ENCODE assay signal across 9 cellular contexts in the genomic region with DNA sequence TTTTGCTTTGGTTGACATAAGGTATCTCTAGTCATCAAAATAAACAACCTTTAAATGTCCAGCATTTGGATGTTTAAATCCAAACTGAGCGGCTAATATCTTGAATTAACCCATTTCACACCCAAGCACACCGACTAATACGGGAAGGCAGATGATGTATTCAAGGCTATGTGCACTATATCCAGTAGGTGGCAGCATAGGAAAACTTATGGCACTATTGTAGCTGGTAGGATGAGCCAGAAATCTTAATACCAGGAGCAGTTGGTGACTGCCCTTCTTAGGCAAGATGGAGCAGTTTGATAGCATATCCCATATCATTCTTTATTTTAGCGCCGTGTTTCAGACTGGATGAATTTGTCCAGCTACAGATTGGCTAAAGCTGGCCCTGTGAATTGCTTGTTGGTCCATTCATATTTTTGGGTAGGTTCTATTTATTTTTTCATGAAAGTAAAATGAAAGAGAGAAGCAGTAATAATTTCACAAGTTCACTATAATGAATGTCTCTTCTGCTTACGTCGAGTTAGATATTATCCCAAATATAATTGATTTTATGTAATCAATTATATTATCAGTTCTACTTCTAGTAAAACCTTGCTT. TPM values are rescaled to one million over a fixed set of nuclear protein-coding genes. Genes with fewer than 3 reads are reported as not detected.
A peak's percentile ranks its signal among the peaks of the same experiment; 100 is the strongest.
DNase-seq lines count a peak whose midpoint lies in the region; ATAC-seq and TF ChIP-seq lines count a peak whose summit lies in the region.
"Had no signal": no experiment of that assay in that cellular context is flagged by ENCODE, and none has a peak within 500 bp of the region (broad histone marks: within the 10 kb centered on the region; RNA-seq: fewer than 3 reads in every experiment).

No MANE protein-coding gene starts in this region.

- H3K9me3 Mint-ChIP-seq in osteocyte (ENCODE audit: unreplicated experiment) = no peaks in the 10 kb centered on the region

- DNase-seq in activated CD4-positive, CD25-positive, alpha-beta regulatory T cell treated with anti-CD3 and anti-CD28 coated beads, Interleukin-2, amount 50 U/mL, for 72 hours = no peak
- peak; percentile 55 for DNase-seq in NCI-H226
- DNase-seq in germinal center (ENCODE audit: low spot score) = peak; percentile 70
- no peak for DNase-seq in osteocyte (ENCODE audit: extremely low spot score, unreplicated experiment)

- H3K36me3 Mint-ChIP-seq in osteocyte (ENCODE audit: unreplicated experiment) = no peaks in the 10 kb centered on the region

- no peak overlapping the region for H3K4me3 ChIP-seq in WI38 (ENCODE audit: low read depth, low read length)
- H3K4me3 ChIP-seq: BLaER1 treated with 17β-estradiol and CSF1 and Interleukin-3, amounts not matched to agents 10 nM and 100 nM had no signal

- TF ChIP-seq CTCF in WI38 (IDR thresholded peaks at IDR 0.05; ENCODE audit: low read depth, low read length) = peak; percentile 60
- TF ChIP-seq CTCF in osteocyte (IDR thresholded peaks at IDR 0.05) = peak; percentile 88

- ATAC-seq in activated CD4-positive, CD25-positive, alpha-beta regulatory T cell treated with anti-CD3 and anti-CD28 coated beads, Interleukin-2, amount 50 U/mL, for 24 hours = peak; percentile 81 to 84
- ATAC-seq in GM21367 (IDR thresholded peaks at IDR 0.05; ENCODE audit: unreplicated experiment) (peak; percentile 98), HG03469 (IDR thresholded peaks at IDR 0.05; ENCODE audit: unreplicated experiment) (peak; percentile 82)

- no peak overlapping the region for H3K4me3 Mint-ChIP-seq in osteocyte (ENCODE audit: unreplicated experiment)

- no peaks in the 10 kb centered on the region for H3K4me1 Mint-ChIP-seq in osteocyte (ENCODE audit: unreplicated experiment)

- H3K27ac Mint-ChIP-seq in osteocyte (ENCODE audit: unreplicated experiment) = no peak overlapping the region

- peaks cover 5% of the 10 kb centered on the region for H3K27me3 Mint-ChIP-seq in osteocyte (ENCODE audit: unreplicated experiment)

RNA-seq across cellular contexts. Expression of a gene that starts 24.4 kb away (rescaled TPM):
- total RNA-seq in osteocyte = 167 and 168 TPM in 2 replicates

Comparison
In these comparisons a context has a peak if more than half of its experiments do, and no peak if none do; other contexts are left out.
1. DNase-seq: peak in NCI-H226 (single experiment) and germinal center (single experiment); none in activated CD4-positive, CD25-positive, alpha-beta regulatory T cell treated with anti-CD3 and anti-CD28 coated beads, Interleukin-2, amount 50 U/mL, for 72 hours (single experiment) and osteocyte (single experiment).
2. Peak in every context shown above with its lines, with median percentiles within 50 percentile points of each other: ATAC-seq.